Comparison of ENCODE assay signal across 8 cellular contexts in the genomic region with DNA sequence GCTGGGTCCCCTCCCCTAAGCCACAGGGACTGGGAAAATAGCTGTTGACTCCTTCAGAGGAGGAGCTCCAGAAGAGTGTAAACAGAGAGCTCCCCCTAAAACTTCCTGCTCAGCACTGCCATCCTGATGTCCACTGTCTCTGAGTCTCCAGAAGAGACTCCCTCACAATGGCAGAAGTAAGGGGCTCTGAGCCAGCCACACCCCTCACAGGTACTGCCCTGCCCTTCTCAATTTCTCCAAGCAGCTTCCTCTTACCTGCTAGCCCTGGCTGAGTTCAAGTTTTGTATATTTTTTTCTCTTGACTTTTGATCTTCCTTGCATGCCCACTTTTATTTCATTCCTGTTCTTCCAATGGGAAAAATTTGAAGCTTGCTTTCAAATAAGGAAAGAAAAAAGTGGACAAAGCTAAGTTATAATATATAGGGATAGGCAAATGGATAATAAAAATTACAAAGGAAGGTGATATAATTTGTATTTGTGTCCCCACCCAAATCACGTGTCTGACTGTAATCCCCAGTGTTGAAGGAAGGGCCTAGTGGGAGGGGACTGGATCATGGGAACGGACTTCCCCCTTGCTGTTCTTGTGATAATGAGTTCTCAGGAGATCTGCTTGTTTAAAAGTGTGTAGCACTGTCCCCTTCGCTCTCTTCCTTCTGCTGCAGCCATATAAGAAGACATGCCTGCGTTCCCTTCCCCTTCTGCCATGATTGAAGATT.
"Had no signal": no experiment of that assay in that cellular context is flagged by ENCODE, and none has a peak within 500 bp of the region (broad histone marks: within the 10 kb centered on the region; RNA-seq: fewer than 3 reads in every experiment).

No MANE protein-coding gene starts in this region.

- H3K27ac ChIP-seq: GM23248 had no signal

- H3K9ac ChIP-seq: GM23248 had no signal

- H3K4me3 ChIP-seq: GM23248, HAP-1, K562 had no signal

- H3K4me3 Mint-ChIP-seq: HFFc6 had no signal

- H3K4me1 ChIP-seq: HAP-1 had no signal

- DNase-seq: GM23248, GOT3, H7, HFFc6, IMR-90 had no signal

- H3K9me3 ChIP-seq: HAP-1 had no signal

- ATAC-seq: HCT116, K562 had no signal

- H3K36me3 ChIP-seq: HAP-1 had no signal

- H3K27ac Mint-ChIP-seq: HFFc6 had no signal

- H2AFZ ChIP-seq: GM23248 had no signal
